In the genomic region with DNA sequence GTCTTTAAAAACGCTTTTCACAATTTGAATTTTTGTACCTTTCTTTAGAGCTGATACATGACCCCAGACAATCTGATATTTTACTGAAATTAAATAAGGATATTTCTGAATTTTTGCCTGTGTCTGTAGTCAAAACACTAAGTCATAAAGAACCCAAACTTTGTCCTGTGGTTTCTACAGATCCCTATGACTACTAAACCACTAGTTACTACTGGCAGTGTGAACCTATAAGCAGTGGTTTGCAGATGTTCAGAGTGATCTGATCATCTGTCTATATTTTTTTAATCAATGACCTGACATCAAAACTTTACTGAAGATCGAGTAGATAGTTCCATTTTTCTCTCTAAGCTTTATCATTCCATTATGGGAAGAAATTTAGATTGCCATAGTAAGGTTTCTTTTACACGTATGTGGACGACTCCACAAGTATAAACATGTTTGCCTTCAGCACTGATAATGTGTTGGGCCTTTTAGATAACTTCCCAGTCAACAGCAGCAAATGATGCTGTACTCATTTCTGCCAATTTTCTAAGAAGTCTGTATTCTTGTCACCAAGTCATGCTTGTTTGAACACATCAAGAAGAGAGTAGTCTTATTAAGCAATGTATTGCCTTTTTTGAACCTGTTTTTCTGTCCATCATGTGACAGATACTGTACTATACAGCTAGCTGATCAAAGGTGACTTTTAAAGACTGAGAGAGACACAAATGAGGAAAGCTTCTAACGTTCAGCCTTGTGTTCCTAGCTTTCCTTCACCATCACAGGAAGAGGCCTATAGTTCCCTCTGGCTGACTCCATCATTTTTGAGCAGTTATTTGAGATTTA, we compare ENCODE assay signal across 15 cellular contexts. TPM values are rescaled to one million over a fixed set of nuclear protein-coding genes. Genes with fewer than 3 reads are reported as not detected.
DNase-seq lines count a peak whose midpoint lies in the region; ATAC-seq, FAIRE-seq and TF ChIP-seq lines count a peak whose summit lies in the region.
"Had no signal": no experiment of that assay in that cellular context is flagged by ENCODE, and none has a peak within 500 bp of the region (broad histone marks: within the 10 kb centered on the region; RNA-seq: fewer than 3 reads in every experiment).

No MANE protein-coding gene starts in this region.

- no peak for TF ChIP-seq POLR2A in HCT116 (IDR thresholded peaks at IDR 0.05; ENCODE audit: borderline replicate concordance, extremely low read depth, insufficient read depth, insufficient read length)
- TF ChIP-seq POLR2A in adrenal gland (IDR thresholded peaks at IDR 0.05): no peak
- no peak for TF ChIP-seq POLR2A in ovary (IDR thresholded peaks at IDR 0.05)

- 77 to 82% (median 79%) methylated on average over 5 of the region's 5 CpGs for WGBS in adrenal gland, 4 donors
- 51 to 64% (median 58%) methylated on average over 5 of the region's 5 CpGs for whole genome bisulfite sequencing in small intestine, 3 donors
- 49 to 60% (median 53%) methylated on average over 5 of the region's 5 CpGs for WGBS in ovary, 3 donors

- ATAC-seq in HCT116 (no peak), GM18498 (IDR thresholded peaks at IDR 0.05; ENCODE audit: unreplicated experiment) (no peak), upper lobe of right lung (no peak)

- no peaks in the 10 kb centered on the region for H3K27me3 ChIP-seq in HCT116 (ENCODE audit: insufficient read depth, low read length)
- no peaks in the 10 kb centered on the region for H3K27me3 ChIP-seq in adrenal gland
- no peaks in the 10 kb centered on the region for H3K27me3 ChIP-seq in small intestine (ENCODE audit: control insufficient read depth in 2 of 2, insufficient read depth in 2 of 2, low read length in 2 of 2)
- H3K27me3 ChIP-seq in ovary: no peaks in the 10 kb centered on the region
- no peaks in the 10 kb centered on the region for H3K27me3 ChIP-seq in upper lobe of right lung
- H3K27me3 ChIP-seq: SJSA1 had no signal

- H3K9me3 ChIP-seq in HCT116 (ENCODE audit: control insufficient read depth in 1 of 2, insufficient read depth in 1 of 2, low read depth in 1 of 2, low read length in 2 of 2) (no peaks in the 10 kb centered on the region), adrenal gland (replicated peaks in 1 of 3) (no peaks in the 10 kb centered on the region), small intestine (ENCODE audit: control insufficient read depth, low read depth) (no peaks in the 10 kb centered on the region), ovary (no peaks in the 10 kb centered on the region), upper lobe of right lung (no peaks in the 10 kb centered on the region)
- H3K9me3 ChIP-seq: SJSA1 had no signal

- intact Hi-C loops in HCT116 (cut with micrococcal nuclease) (no loop called here), adrenal gland (cut with DNase I) (no loop called here), ovary (cut with DNase I) (no loop called here), upper lobe of right lung (cut with DNase I) (no loop called here)

- H3K9me2 ChIP-seq in HCT116 (ENCODE audit: insufficient read depth): no peaks in the 10 kb centered on the region

- H3K4me3 ChIP-seq in HCT116 (replicated peaks in 1 of 2; ENCODE audit: low read depth in 1 of 2, low read length in 2 of 2): no peak overlapping the region
- H3K4me3 ChIP-seq in adrenal gland: no peak overlapping the region
- no peak overlapping the region for H3K4me3 ChIP-seq in fibroblast of mammary gland (ENCODE audit: control insufficient read depth, low read depth, low read length)
- H3K4me3 ChIP-seq in small intestine (ENCODE audit: low read depth in 1 of 2, low read length in 2 of 2): no peak overlapping the region
- no peak overlapping the region for H3K4me3 ChIP-seq in ovary
- H3K4me3 ChIP-seq in upper lobe of right lung: no peak overlapping the region
- H3K4me3 ChIP-seq: SJSA1 had no signal

- no peak overlapping the region for H3K9ac ChIP-seq in HCT116 (ENCODE audit: low read length)

- no peak overlapping the region for H2AFZ ChIP-seq in HCT116 (ENCODE audit: low read depth, low read length, poor library complexity, severe bottlenecking)

- H3K27ac ChIP-seq in HCT116 (ENCODE audit: low read depth, low read length) (no peak overlapping the region), adrenal gland (peak overlapping the region in 4 of 5 donors; percentile 13 to 57 (median 43)), small intestine (ENCODE audit: low read depth in 1 of 2, low read length in 1 of 2) (no peak overlapping the region), ovary (peak overlapping the region in 1 of 2 donors; percentile 46), upper lobe of right lung (no peak overlapping the region)
- H3K27ac ChIP-seq: SJSA1 had no signal

- FAIRE-seq in small intestine (lab: Jason Lieb, UNC) (no peak), D721Med (lab: Jason Lieb, UNC) (no peak)

- H3K4me1 ChIP-seq in HCT116 (ENCODE audit: control insufficient read depth in 1 of 2, insufficient read depth in 2 of 2, low read length in 2 of 2): peaks cover 7 to 12% of the 10 kb centered on the region in 2 experiments
- H3K4me1 ChIP-seq in adrenal gland (replicated peaks in 1 of 2): peaks cover 33 to 64% of the 10 kb centered on the region in 2 donors
- H3K4me1 ChIP-seq in small intestine (ENCODE audit: control insufficient read depth in 2 of 2, insufficient read depth in 1 of 2, low read depth in 1 of 2, low read length in 1 of 2): peaks cover 0 to 6% of the 10 kb centered on the region in 2 donors
- peaks cover 11% of the 10 kb centered on the region for H3K4me1 ChIP-seq in ovary (ENCODE audit: insufficient read depth)
- H3K4me1 ChIP-seq in upper lobe of right lung: peaks cover 10% of the 10 kb centered on the region
- H3K4me1 ChIP-seq: SJSA1 had no signal

- H4K20me1 ChIP-seq in HCT116 (ENCODE audit: insufficient read depth): no peaks in the 10 kb centered on the region

- H3K4me2 ChIP-seq in HCT116 (ENCODE audit: low read length): peak overlapping the region; percentile 26

- no TSS peak for BruUV-seq in HCT116 (replicated peaks; lab: Mats Ljungman, UMichigan)

- CTCF ChIA-PET in HCT116 (lab: Charles Lee): no interaction called here

- no peak for TF ChIP-seq EP300 in ovary (IDR thresholded peaks at IDR 0.05)

- RAD21 ChIA-PET in HCT116 (lab: Charles Lee; ENCODE audit: low non-redundant PET in 1 of 2, low total read pairs in 2 of 2, uncharacterized antibody in 2 of 2, unreplicated experiment in 2 of 2): no interaction called here

- TF ChIP-seq RAD21 in HCT116 (IDR thresholded peaks at IDR 0.05; ENCODE audit: low read depth): no peak

- peaks cover 53% of the 10 kb centered on the region for H3K79me2 ChIP-seq in HCT116 (ENCODE audit: insufficient read depth, low read length)

- TF ChIP-seq CTCF in HCT116 (IDR thresholded peaks at IDR 0.05 in 2 of 3, conservative IDR thresholded peaks at IDR 0.05 in 1 of 3; ENCODE audit: borderline replicate concordance in 1 of 3, insufficient read depth in 1 of 3, low read depth in 2 of 3, low read length in 2 of 3) (no peak), adrenal gland (IDR thresholded peaks at IDR 0.05) (no peak), fibroblast of mammary gland (conservative IDR thresholded peaks at IDR 0.05; ENCODE audit: control insufficient read depth, insufficient read depth, low read depth, low read length) (no peak), ovary (IDR thresholded peaks at IDR 0.05) (no peak), D721Med (IDR thresholded peaks at IDR 0.05; ENCODE audit: insufficient read depth, missing control alignments) (no peak), upper lobe of right lung (IDR thresholded peaks at IDR 0.05) (no peak)

- H3K36me3 ChIP-seq in HCT116 (ENCODE audit: control insufficient read depth in 1 of 2, insufficient read depth in 2 of 2, low read length in 2 of 2) (peaks cover 3 to 5% of the 10 kb centered on the region in 2 experiments; a peak in 2 of 4 replicates), adrenal gland (replicated peaks in 1 of 2) (no peaks in the 10 kb centered on the region), small intestine (ENCODE audit: control insufficient read depth in 2 of 2, insufficient read depth in 2 of 2, low read length in 2 of 2) (no peaks in the 10 kb centered on the region), ovary (no peaks in the 10 kb centered on the region), upper lobe of right lung (peaks cover 8% of the 10 kb centered on the region)

- POLR2A ChIA-PET in HCT116 (lab: Charles Lee): interaction anchor here (0.9 kb wide), 1 partner anchor 23 kb away, joined by 3 read pairs; the partner anchor contains the start of gene LNX2

- DNase-seq in HCT116 (ENCODE audit: low read depth, low spot score) (no peak), adrenal gland (no peak), fibroblast of mammary gland (ENCODE audit: low read depth) (peak; percentile 36), small intestine (peak; percentile 40), ovary (no peak), D721Med (ENCODE audit: insufficient read length, low spot score) (no peak), upper lobe of right lung (no peak)
- DNase-seq: DMS 273 treated with DMSO at 0.1 percent for 48 hours; NCI-H1436; NCI-H2171; stimulated activated CD4-positive, alpha-beta T cell treated with anti-CD3 and anti-CD28 coated beads, Interleukin-4, amount 100 ng/mL, for 1 hour; substantia nigra; T-helper 9 cell had no signal

RNA-seq across cellular contexts. Expression of gene POLR1D, which starts 21.9 kb away (rescaled TPM):
- total RNA-seq in HCT116 (2021; ENCODE audit: unreplicated experiment) (184 TPM), adrenal gland (100 to 1,000 TPM in 7 of 8 donors, 10 to 100 TPM in 1; 81.5 to 369 (median 173) TPM), ovary (100 to 1,000 TPM in 6 of 7 donors, 10 to 100 TPM in 1; 83.7 to 194 (median 115) TPM), upper lobe of right lung (114 TPM)
- 131 and 182 TPM in 2 replicates for polyA plus RNA-seq in HCT116 (2012)
- polyA plus RNA-seq in adrenal gland (100 to 1,000 TPM; 148 to 188 (median 173) TPM), small intestine (100 to 1,000 TPM; 145 to 192 (median 172) TPM), ovary (100 to 1,000 TPM; 174 to 223 TPM)

RNA-seq across cellular contexts. Expression of gene LNX2, which starts 23.2 kb away (rescaled TPM):
- 12.1 TPM for total RNA-seq in HCT116 (2021; ENCODE audit: unreplicated experiment)
- 6.9 and 8.4 TPM in 2 replicates for polyA plus RNA-seq in HCT116 (2012)
- 10 to 100 TPM in 7 of 8 donors, 1 to 10 TPM in 1; 9.7 to 26.5 (median 19.2) TPM for total RNA-seq in adrenal gland
- 10 to 100 TPM in 1 of 3 donors, 1 to 10 TPM in 2; 2.9 to 17.5 (median 4.9) TPM for polyA plus RNA-seq in adrenal gland
- polyA plus RNA-seq in small intestine: 10 to 100 TPM in 2 of 3 donors, 1 to 10 TPM in 1; 9.6 to 21.0 (median 15.4) TPM
- 1 to 10 TPM; 6.6 to 9.8 (median 7.8) TPM for total RNA-seq in ovary
- polyA plus RNA-seq in ovary: 1 to 10 TPM; 3.6 to 8.3 TPM
- 35.3 TPM for total RNA-seq in upper lobe of right lung

Comparison
In these comparisons a context has a peak if more than half of its experiments do, and no peak if none do; other contexts are left out.
1. DNase-seq: peak in fibroblast of mammary gland (single experiment) and small intestine (single experiment); none in HCT116 (single experiment), adrenal gland (0 of 7), ovary (0 of 5), D721Med (single experiment) and upper lobe of right lung (single experiment).
2. H3K27ac ChIP-seq: peak in adrenal gland (4 of 5); none in HCT116 (single experiment), small intestine (0 of 2) and upper lobe of right lung (single experiment).